Comparison of ENCODE assay signal across 23 cellular contexts in the genomic region with DNA sequence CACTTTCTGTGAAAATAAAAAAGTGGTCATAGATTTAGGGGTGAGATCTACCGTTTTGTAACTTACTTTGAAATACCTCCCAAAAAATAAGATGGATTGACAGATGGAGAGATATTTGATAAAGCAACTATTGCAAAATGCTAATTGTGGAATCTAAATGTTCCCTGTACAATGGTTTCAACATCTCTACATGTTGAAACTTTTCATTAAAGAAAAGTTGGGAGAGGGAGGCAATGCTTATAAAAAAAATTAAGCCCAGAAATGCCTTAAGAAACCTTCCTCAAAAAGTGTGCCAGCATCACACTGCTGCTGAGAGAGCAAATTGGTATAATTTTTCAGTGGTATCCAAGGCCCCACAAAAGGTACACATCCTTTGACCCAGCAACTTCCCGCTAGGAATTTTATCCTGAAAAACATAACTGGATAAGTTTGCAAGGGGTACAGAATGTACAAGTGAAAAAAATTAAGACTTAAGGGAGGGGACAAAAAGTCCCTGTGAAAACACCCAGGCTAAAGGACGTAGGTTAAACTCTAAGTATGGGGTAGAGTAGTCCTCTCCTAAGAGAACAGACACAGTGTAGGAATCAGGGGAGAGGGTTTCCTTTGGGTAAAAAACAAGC.
DNase-seq lines count a peak whose midpoint lies in the region; ATAC-seq and TF ChIP-seq lines count a peak whose summit lies in the region.
"Had no signal": no experiment of that assay in that cellular context is flagged by ENCODE, and none has a peak within 500 bp of the region (broad histone marks: within the 10 kb centered on the region; RNA-seq: fewer than 3 reads in every experiment).

No MANE protein-coding gene starts in this region.

- no peak overlapping the region for H3K27ac ChIP-seq in CD8-positive, alpha-beta memory T cell (ENCODE audit: low read depth, low read length)
- peak overlapping the region; percentile 34 for H3K27ac ChIP-seq in lower lobe of right lung
- peak overlapping the region; percentile 78 for H3K27ac ChIP-seq in suprapubic skin
- H3K27ac ChIP-seq: brain microvascular endothelial cell, C4-2B, hepatocyte, SJSA1 had no signal

- peak overlapping the region in 6 of 8 donors; percentile 28 to 100 (median 62) for H3K27ac Mint-ChIP-seq in CD8-positive, alpha-beta memory T cell

- no peak overlapping the region for H3K4me3 ChIP-seq in CD8-positive, alpha-beta memory T cell (ENCODE audit: low read length)
- H3K4me3 ChIP-seq in adipocyte (ENCODE audit: low read length) (no peak overlapping the region), lower lobe of right lung (no peak overlapping the region), suprapubic skin (no peak overlapping the region)
- H3K4me3 ChIP-seq: hepatocyte, SJSA1 had no signal

- no peak overlapping the region for H3K4me3 Mint-ChIP-seq in CD8-positive, alpha-beta memory T cell

- WGBS in suprapubic skin, result 80% methylated on average over 3 of the region's 3 CpGs

- CTCF ChIA-PET in CD8-positive, alpha-beta memory T cell (lab: Charles Lee), result no interaction called here

- intact Hi-C loops in lower lobe of right lung (cut with DNase I), result no loop called here

- no peak for TF ChIP-seq EP300 in suprapubic skin (IDR thresholded peaks at IDR 0.05)

- H3K36me3 ChIP-seq in CD8-positive, alpha-beta memory T cell (ENCODE audit: insufficient read depth, low read length), result no peaks in the 10 kb centered on the region
- H3K36me3 ChIP-seq in adipocyte (ENCODE audit: control insufficient read depth, insufficient read depth, low read length, severe bottlenecking) (peaks cover 7% of the 10 kb centered on the region), lower lobe of right lung (no peaks in the 10 kb centered on the region), suprapubic skin (peaks cover 6% of the 10 kb centered on the region)
- H3K36me3 ChIP-seq: brain microvascular endothelial cell, SJSA1 had no signal

- no peak for TF ChIP-seq POLR2A in suprapubic skin (IDR thresholded peaks at IDR 0.05)

- TF ChIP-seq CTCF in lower lobe of right lung (IDR thresholded peaks at IDR 0.05) (no peak), suprapubic skin (IDR thresholded peaks at IDR 0.05) (no peak)

- peaks cover 0 to 10% (median 4%) of the 10 kb centered on the region in 3 donors for H3K36me3 Mint-ChIP-seq in CD8-positive, alpha-beta memory T cell
- H3K36me3 Mint-ChIP-seq: naive B cell had no signal

- DNase-seq in CD8-positive, alpha-beta memory T cell, result no peak
- DNase-seq in adipocyte (ENCODE audit: low read depth), result peak; percentile 81
- no peak for DNase-seq in lower lobe of right lung
- DNase-seq in suprapubic skin (ENCODE audit: low spot score in 2 of 2), result no peak
- DNase-seq in activated T-cell treated with anti-CD3 and anti-CD28 coated beads, Interleukin-2, amount 50 U/mL, for 1 hour, result no peak
- DNase-seq in NCI-H510A treated with DMSO at 0.1 percent for 48 hours (lab: John Stamatoyannopoulos, UW), result no peak
- DNase-seq: activated CD4-positive, alpha-beta T cell treated with anti-CD3 and anti-CD28 coated beads for 1 hour; activated gamma-delta T cell treated with Interleukin-2 at 50 U/mL for 16 hours; activated T-cell treated with anti-CD3 and anti-CD28 coated beads for 4 hours; amniotic stem cell; brain microvascular endothelial cell; effector CD8-positive, alpha-beta T cell; foreskin fibroblast; left cardiac atrium; MV-4-11; naive B cell; NCI-H1436 treated with DMSO at 0.1 percent for 48 hours; NCI-H2107; NCI-H774 had no signal

- H3K9ac ChIP-seq in adipocyte (ENCODE audit: low read length), result peak overlapping the region; percentile 66

- POLR2A ChIA-PET in CD8-positive, alpha-beta memory T cell (lab: Charles Lee), result no interaction called here

- no peaks in the 10 kb centered on the region for H3K9me3 Mint-ChIP-seq in CD8-positive, alpha-beta memory T cell

- H3K4me1 ChIP-seq in CD8-positive, alpha-beta memory T cell (ENCODE audit: insufficient read depth, low read length), result peaks cover 52% of the 10 kb centered on the region
- H3K4me1 ChIP-seq in adipocyte (ENCODE audit: control insufficient read depth, insufficient read depth, low read length) (peaks cover 86% of the 10 kb centered on the region), lower lobe of right lung (peaks cover 63% of the 10 kb centered on the region), suprapubic skin (peaks cover 81% of the 10 kb centered on the region)

- no peaks in the 10 kb centered on the region for H3K9me3 ChIP-seq in CD8-positive, alpha-beta memory T cell (ENCODE audit: low read length)
- H3K9me3 ChIP-seq in adipocyte (ENCODE audit: control insufficient read depth, low read length), result no peaks in the 10 kb centered on the region
- H3K9me3 ChIP-seq in lower lobe of right lung, result no peaks in the 10 kb centered on the region
- H3K9me3 ChIP-seq in suprapubic skin, result no peaks in the 10 kb centered on the region
- H3K9me3 ChIP-seq: SJSA1 had no signal

- no peak for ATAC-seq in lower lobe of right lung
- no peak for ATAC-seq in HG03095 (IDR thresholded peaks at IDR 0.05; ENCODE audit: unreplicated experiment)
- ATAC-seq: left cardiac atrium had no signal

- H3K4me1 Mint-ChIP-seq in CD8-positive, alpha-beta memory T cell, result peaks cover 69 to 78% (median 76%) of the 10 kb centered on the region in 3 donors

- peaks cover 0 to 3% of the 10 kb centered on the region in 2 donors for H3K27me3 Mint-ChIP-seq in CD8-positive, alpha-beta memory T cell
- H3K27me3 Mint-ChIP-seq: naive B cell had no signal

- no peaks in the 10 kb centered on the region for H3K27me3 ChIP-seq in CD8-positive, alpha-beta memory T cell (ENCODE audit: insufficient read depth, low read length, poor library complexity, severe bottlenecking)
- H3K27me3 ChIP-seq in adipocyte (replicated peaks; ENCODE audit: control insufficient read depth, insufficient read depth, low read length) (no peaks in the 10 kb centered on the region), lower lobe of right lung (ENCODE audit: low read depth) (no peaks in the 10 kb centered on the region), suprapubic skin (no peaks in the 10 kb centered on the region)
- H3K27me3 ChIP-seq: brain microvascular endothelial cell, hepatocyte, SJSA1 had no signal
